ENCODE assay signal across 8 cellular contexts in the genomic region with DNA sequence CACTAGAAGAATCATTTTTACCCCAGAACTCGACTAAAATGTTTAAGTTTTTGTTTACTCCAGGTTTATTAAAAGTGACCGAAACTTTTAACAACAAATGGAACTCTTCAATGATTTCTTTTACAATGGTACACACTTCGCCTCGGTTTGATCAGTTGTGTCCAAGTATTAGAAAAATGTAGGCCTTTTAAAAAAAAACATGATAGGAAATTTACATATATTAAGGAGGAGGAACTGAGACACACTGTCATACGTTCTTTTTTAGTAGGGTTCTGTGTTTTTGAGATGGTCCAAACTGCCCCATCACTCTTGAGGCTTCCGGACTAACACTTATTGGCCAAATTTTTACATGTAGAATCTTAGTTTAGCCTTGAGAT. TPM values are rescaled to one million over a fixed set of nuclear protein-coding genes. Genes with fewer than 3 reads are reported as not detected.
A peak's percentile ranks its signal among the peaks of the same experiment; 100 is the strongest.
DNase-seq lines count a peak whose midpoint lies in the region; ATAC-seq lines count a peak whose summit lies in the region.

No MANE protein-coding gene starts in this region.

- peak overlapping the region; percentile 73 to 94 (median 84) for H3K4me2 ChIP-seq in BLaER1 treated with 17β-estradiol and CSF1 and Interleukin-3, amounts not matched to agents 10 nM and 100 nM

- no peaks in the 10 kb centered on the region for H3K27me3 ChIP-seq in BLaER1 treated with 17β-estradiol and CSF1 and Interleukin-3, amounts not matched to agents 10 nM and 100 nM
- no peaks in the 10 kb centered on the region for H3K27me3 ChIP-seq in naive thymus-derived CD4-positive, alpha-beta T cell (ENCODE audit: control insufficient read depth in 2 of 2, insufficient read depth in 2 of 2, low read length in 2 of 2)

- peak overlapping the region; percentile 93 to 100 (median 98) for H3K4me3 Mint-ChIP-seq in naive thymus-derived CD4-positive, alpha-beta T cell

- peaks cover 10 to 29% (median 20%) of the 10 kb centered on the region in 11 experiments; a peak in 21 of 22 replicates for H3K9me3 ChIP-seq in BLaER1 treated with 17β-estradiol and CSF1 and Interleukin-3, amounts not matched to agents 10 nM and 100 nM (replicated peaks in 1 of 11)
- H3K9me3 ChIP-seq in naive thymus-derived CD4-positive, alpha-beta T cell (ENCODE audit: control insufficient read depth in 2 of 3, low read length in 3 of 3), result no peaks in the 10 kb centered on the region

- POLR2A ChIA-PET in naive thymus-derived CD4-positive, alpha-beta T cell (lab: Charles Lee), result interaction anchor here (1.0 to 3.2 kb wide), 7 partner anchors 24 to 59 kb away, joined by 3 to 18 read pairs (median 5); no protein-coding TSS in a partner anchor

- peaks cover 0 to 16% (median 0%) of the 10 kb centered on the region in 11 experiments; a peak in 4 of 22 replicates for H4K20me1 ChIP-seq in BLaER1 treated with 17β-estradiol and CSF1 and Interleukin-3, amounts not matched to agents 10 nM and 100 nM

- peaks cover 38 to 78% (median 63%) of the 10 kb centered on the region in 7 donors for H3K4me1 Mint-ChIP-seq in naive thymus-derived CD4-positive, alpha-beta T cell

- H3K4me3 ChIP-seq in BLaER1 treated with 17β-estradiol and CSF1 and Interleukin-3, amounts not matched to agents 10 nM and 100 nM, result peak overlapping the region; percentile 74 to 92 (median 86)
- peak overlapping the region; percentile 64 for H3K4me3 ChIP-seq in naive thymus-derived CD4-positive, alpha-beta T cell (ENCODE audit: low read length)

- CTCF ChIA-PET in naive thymus-derived CD4-positive, alpha-beta T cell (lab: Charles Lee), result interaction anchor here (4.0 kb wide), 1 partner anchor 24 kb away, joined by 15 read pairs; no protein-coding TSS in a partner anchor

- intact Hi-C loops in naive thymus-derived CD4-positive, alpha-beta T cell (cut with micrococcal nuclease), result no loop called here

- H3K4me1 ChIP-seq in BLaER1 treated with 17β-estradiol and CSF1 and Interleukin-3, amounts not matched to agents 10 nM and 100 nM, result peaks cover 35 to 59% (median 49%) of the 10 kb centered on the region in 10 experiments
- H3K4me1 ChIP-seq in naive thymus-derived CD4-positive, alpha-beta T cell (ENCODE audit: control insufficient read depth in 2 of 2, insufficient read depth in 2 of 2, low read length in 2 of 2), result peaks cover 27% of the 10 kb centered on the region in 2 donors

- H3K36me3 Mint-ChIP-seq in naive thymus-derived CD4-positive, alpha-beta T cell, result peaks cover 4 to 18% (median 8%) of the 10 kb centered on the region in 5 donors

- H3K9me3 Mint-ChIP-seq in naive thymus-derived CD4-positive, alpha-beta T cell, result peaks cover 0 to 9% (median 4%) of the 10 kb centered on the region in 11 donors

- peak overlapping the region; percentile 95 to 98 (median 96) for H3K27ac ChIP-seq in BLaER1 treated with 17β-estradiol and CSF1 and Interleukin-3, amounts not matched to agents 10 nM and 100 nM
- H3K27ac ChIP-seq in caudate nucleus (ENCODE audit: low read depth, low read length), result peak overlapping the region; percentile 52
- H3K27ac ChIP-seq in naive thymus-derived CD4-positive, alpha-beta T cell (ENCODE audit: low read depth, low read length), result peak overlapping the region; percentile 96

- ATAC-seq in HG03135 (IDR thresholded peaks at IDR 0.05; ENCODE audit: unreplicated experiment) (peak; percentile 33), GM19395 (IDR thresholded peaks at IDR 0.05; ENCODE audit: unreplicated experiment) (no peak), GM18519 (IDR thresholded peaks at IDR 0.05; ENCODE audit: low FRiP score, unreplicated experiment) (no peak)
- ATAC-seq in naive thymus-derived CD4-positive, alpha-beta T cell, result no peak

- H3K27ac Mint-ChIP-seq in naive thymus-derived CD4-positive, alpha-beta T cell, result peak overlapping the region; percentile 95 to 99 (median 98)

- peaks cover 0 to 2% (median 0%) of the 10 kb centered on the region in 5 donors for H3K27me3 Mint-ChIP-seq in naive thymus-derived CD4-positive, alpha-beta T cell

- H3K36me3 ChIP-seq in BLaER1 treated with 17β-estradiol and CSF1 and Interleukin-3, amounts not matched to agents 10 nM and 100 nM, result peaks cover 0 to 12% (median 0%) of the 10 kb centered on the region in 11 experiments; a peak in 3 of 22 replicates
- H3K36me3 ChIP-seq in naive thymus-derived CD4-positive, alpha-beta T cell (ENCODE audit: control insufficient read depth in 2 of 3, insufficient read depth in 3 of 3, low read length in 3 of 3), result no peaks in the 10 kb centered on the region

- DNase-seq in caudate nucleus (lab: John Stamatoyannopoulos, UW) (no peak), NCI-H146 (lab: John Stamatoyannopoulos, UW) (no peak), NCI-H2029 treated with DMSO at 0.1 percent for 48 hours (lab: John Stamatoyannopoulos, UW) (no peak)
- DNase-seq in naive thymus-derived CD4-positive, alpha-beta T cell, result no peak

- H3K9ac ChIP-seq in BLaER1 treated with 17β-estradiol and CSF1 and Interleukin-3, amounts not matched to agents 10 nM and 100 nM, result peak overlapping the region; percentile 94 to 98 (median 96)

RNA-seq across cellular contexts. Expression of gene PRDM2, which starts 1.3 kb away (rescaled TPM):
- total RNA-seq in naive thymus-derived CD4-positive, alpha-beta T cell, result 100 to 1,000 TPM in 4 of 5 experiments, 10 to 100 TPM in 1; 58.3 to 142 (median 127) TPM
- polyA plus RNA-seq in naive thymus-derived CD4-positive, alpha-beta T cell, result 10 to 100 TPM; 16.3 to 24.8 TPM
